In the genomic region with DNA sequence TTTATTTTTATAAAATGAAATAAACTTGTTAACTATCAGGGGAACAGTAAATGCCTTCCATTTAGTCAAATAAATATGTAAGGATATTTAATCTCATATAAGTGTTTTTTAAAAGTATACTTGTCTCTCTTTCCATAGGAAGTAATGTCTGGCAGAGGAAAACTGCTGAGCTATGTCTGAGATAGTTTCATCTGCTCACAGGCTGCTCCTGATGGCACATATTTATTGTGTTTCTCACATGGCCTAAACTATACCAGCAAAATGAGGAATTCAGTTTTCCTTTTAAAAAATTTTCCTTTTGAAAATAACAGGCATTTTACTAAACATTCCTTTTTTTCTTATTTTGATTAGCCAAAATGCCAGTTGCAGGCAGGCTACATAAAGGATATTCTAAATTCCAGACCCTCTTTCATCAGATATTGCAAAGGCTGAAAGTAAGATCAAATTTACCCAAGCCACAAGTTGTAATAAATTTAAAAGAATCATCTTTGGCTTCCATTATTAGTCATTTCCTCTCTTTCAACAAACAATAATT, we compare ENCODE assay signal across 15 cellular contexts.
"Had no signal": no experiment of that assay in that cellular context is flagged by ENCODE, and none has a peak within 500 bp of the region (broad histone marks: within the 10 kb centered on the region; RNA-seq: fewer than 3 reads in every experiment).

No MANE protein-coding gene starts in this region.

- H3K27me3 ChIP-seq: adrenal gland, colonic mucosa, gastrocnemius medialis, upper lobe of left lung had no signal

- H3K9me3 ChIP-seq: adrenal gland, colonic mucosa, gastrocnemius medialis, left lung, mucosa of descending colon, neutrophil, upper lobe of left lung had no signal

- H3K27ac ChIP-seq: adrenal gland, colonic mucosa, gastrocnemius medialis, left lung, neutrophil, upper lobe of left lung had no signal

- H3K4me1 ChIP-seq: adrenal gland, colonic mucosa, gastrocnemius medialis had no signal

- H3K4me3 ChIP-seq: adrenal gland, colonic mucosa, gastrocnemius medialis, left lung, mucosa of descending colon, upper lobe of left lung had no signal

- DNase-seq: activated CD4-positive, alpha-beta T cell treated with anti-CD3 and anti-CD28 coated beads, Interleukin-2, amount 50 U/mL, for 1 hour; activated effector memory CD4-positive, alpha-beta T cell treated with Interleukin-2 at 50 U/mL for 16 hours; activated naive CD4-positive, alpha-beta T cell treated with anti-CD3 and anti-CD28 coated beads, Interleukin-2, amount 50 U/mL, for 16 hours; adrenal gland; colonic mucosa; gastrocnemius medialis; kidney; left lung; mucosa of descending colon; natural killer cell; stimulated activated naive CD8-positive, alpha-beta T cell treated with anti-CD3 and anti-CD28 coated beads, Interleukin-15, Interleukin-2, amounts not matched to agents 100 U/mL and 50 U/mL, for 24 hours; T-helper 1 cell; T1000; upper lobe of left lung had no signal

- H3K36me3 ChIP-seq: adrenal gland, colonic mucosa, gastrocnemius medialis, left lung, neutrophil, upper lobe of left lung had no signal
